Comparison of ENCODE assay signal across 1 cellular context in genomic region chr6:351867-352289, GRCh38.
TF ChIP-seq lines count a peak whose summit lies in the region.

No MANE protein-coding gene starts in this region.

TF ChIP-seq in HepG2, 621 proteins besides CTCF, POLR2A, EP300 and RAD21:
- TF ChIP-seq REPIN1 (CRISPR knock-in tag; IDR thresholded peaks at IDR 0.05; ENCODE audit: borderline replicate concordance, low read depth) (no peak), ELK4 (CRISPR knock-in tag; IDR thresholded peaks at IDR 0.05; ENCODE audit: borderline replicate concordance) (no peak), SRSF9 (IDR thresholded peaks at IDR 0.05; ENCODE audit: borderline replicate concordance, insufficient read depth, low read depth, low read length, poor library complexity, severe bottlenecking) (no peak), ZNF333 (CRISPR knock-in tag; IDR thresholded peaks at IDR 0.05; ENCODE audit: borderline replicate concordance) (no peak), ZNF703 (CRISPR knock-in tag; IDR thresholded peaks at IDR 0.05; ENCODE audit: borderline replicate concordance) (no peak), NCOR1 (IDR thresholded peaks at IDR 0.05; ENCODE audit: borderline replicate concordance, low read length) (no peak), ZNF891 (CRISPR knock-in tag; IDR thresholded peaks at IDR 0.05) (0 out of 2 replicates have a peak, but pooled peaks have one; percentile 31), NR2F1 (CRISPR knock-in tag; IDR thresholded peaks at IDR 0.05) (no peak), NAIF1 (CRISPR knock-in tag; IDR thresholded peaks at IDR 0.05; ENCODE audit: borderline replicate concordance) (no peak), ZUFSP (CRISPR knock-in tag; IDR thresholded peaks at IDR 0.05; ENCODE audit: borderline replicate concordance) (no peak), ZNF10 (CRISPR knock-in tag; IDR thresholded peaks at IDR 0.05; ENCODE audit: borderline replicate concordance, low read depth) (0 out of 2 replicates have a peak, but pooled peaks have one; percentile 62), SMYD3 (CRISPR knock-in tag; IDR thresholded peaks at IDR 0.05) (no peak), ATRX (CRISPR knock-in tag; IDR thresholded peaks at IDR 0.05; ENCODE audit: borderline replicate concordance) (no peak), ZFP36L1 (CRISPR knock-in tag; IDR thresholded peaks at IDR 0.05) (no peak)
